ENCODE assay signal across 26 cellular contexts in the genomic region with DNA sequence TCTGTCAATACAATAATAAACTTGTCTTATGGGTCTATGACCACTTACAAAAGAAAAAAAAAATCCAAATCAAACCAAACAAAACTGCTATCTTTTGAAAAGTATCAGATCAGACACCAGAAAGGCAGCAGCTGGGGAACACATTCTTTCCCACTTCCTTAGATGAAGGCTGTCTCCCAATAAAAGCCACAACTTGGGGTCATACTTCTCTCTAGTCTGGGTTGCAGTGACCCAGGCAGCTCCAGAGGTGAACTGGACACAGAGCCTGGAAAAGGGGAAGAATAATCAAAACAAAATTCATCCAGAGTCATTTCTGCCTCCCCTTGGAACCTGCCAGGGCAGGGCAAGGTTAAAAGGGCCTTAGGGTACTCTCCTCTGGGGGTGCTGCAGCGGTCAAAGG. TPM values are rescaled to one million over a fixed set of nuclear protein-coding genes. Genes with fewer than 3 reads are reported as not detected.
A peak's percentile ranks its signal among the peaks of the same experiment; 100 is the strongest.
DNase-seq lines count a peak whose midpoint lies in the region; ATAC-seq, FAIRE-seq and TF ChIP-seq lines count a peak whose summit lies in the region.
"Had no signal": no experiment of that assay in that cellular context is flagged by ENCODE, and none has a peak within 500 bp of the region (broad histone marks: within the 10 kb centered on the region; RNA-seq: fewer than 3 reads in every experiment).

No MANE protein-coding gene starts in this region.

- no peak overlapping the region for H3K4me3 Mint-ChIP-seq in CD4-positive, CD25-positive, alpha-beta regulatory T cell
- H3K4me3 Mint-ChIP-seq: naive B cell, T-cell had no signal

- no peak for ATAC-seq in CD4-positive, CD25-positive, alpha-beta regulatory T cell (ENCODE audit: low read depth in 2 of 2)
- ATAC-seq: effector memory CD8-positive, alpha-beta T cell; gastroesophageal sphincter; HCT116; T-cell had no signal

- no peak overlapping the region for H3K4me3 ChIP-seq in CD4-positive, CD25-positive, alpha-beta regulatory T cell (ENCODE audit: low read depth, low read length)
- H3K4me3 ChIP-seq in fibroblast of lung (replicated peaks in 1 of 4; ENCODE audit: control extremely low read depth in 1 of 4, insufficient read depth in 1 of 4, low read depth in 3 of 4, low read length in 4 of 4): no peak overlapping the region
- no peak overlapping the region for H3K4me3 ChIP-seq in skeletal muscle satellite cell (ENCODE audit: low read length)
- no peak overlapping the region for H3K4me3 ChIP-seq in A673 (ENCODE audit: low read depth, low read length, poor library complexity, severe bottlenecking)
- H3K4me3 ChIP-seq: adrenal gland, gastroesophageal sphincter, left lung, MG63 had no signal

- peaks cover 27 to 88% (median 58%) of the 10 kb centered on the region in 4 donors for H3K4me1 Mint-ChIP-seq in CD4-positive, CD25-positive, alpha-beta regulatory T cell
- H3K4me1 Mint-ChIP-seq: naive B cell had no signal

- H3K9me3 ChIP-seq in CD4-positive, CD25-positive, alpha-beta regulatory T cell (ENCODE audit: control insufficient read depth in 2 of 2, low read length in 2 of 2): no peaks in the 10 kb centered on the region
- H3K9me3 ChIP-seq in fibroblast of lung (ENCODE audit: control insufficient read depth, insufficient read depth, low read depth, low read length): no peaks in the 10 kb centered on the region
- no peaks in the 10 kb centered on the region for H3K9me3 ChIP-seq in skeletal muscle satellite cell (replicated peaks; ENCODE audit: low read length)
- no peaks in the 10 kb centered on the region for H3K9me3 ChIP-seq in A673 (ENCODE audit: low read depth, low read length, poor library complexity, severe bottlenecking)
- H3K9me3 ChIP-seq: adrenal gland, gastroesophageal sphincter, left lung, MG63 had no signal

- no peak for TF ChIP-seq POLR2A in H54 (IDR thresholded peaks at IDR 0.05; ENCODE audit: low read depth, low read length)

- H3K9me3 Mint-ChIP-seq in CD4-positive, CD25-positive, alpha-beta regulatory T cell: no peaks in the 10 kb centered on the region
- H3K9me3 Mint-ChIP-seq: effector memory CD8-positive, alpha-beta T cell; naive B cell; T-cell had no signal

- H3K27ac ChIP-seq in CD4-positive, CD25-positive, alpha-beta regulatory T cell (ENCODE audit: insufficient read depth, low read length, poor library complexity, severe bottlenecking): no peak overlapping the region
- H3K27ac ChIP-seq in fibroblast of lung (ENCODE audit: insufficient read depth, low read length) (peak overlapping the region; percentile 76), A673 (ENCODE audit: low read depth, low read length, poor library complexity, severe bottlenecking) (no peak overlapping the region)
- H3K27ac ChIP-seq: parathyroid adenoma, VCaP had no signal

- no TSS peak for BruUV-seq in A673 (replicated peaks; lab: Mats Ljungman, UMichigan)

- H3K27me3 Mint-ChIP-seq in CD4-positive, CD25-positive, alpha-beta regulatory T cell: no peaks in the 10 kb centered on the region
- H3K27me3 Mint-ChIP-seq: effector memory CD8-positive, alpha-beta T cell; T-cell had no signal

- H3K27me3 ChIP-seq in CD4-positive, CD25-positive, alpha-beta regulatory T cell (ENCODE audit: control insufficient read depth, insufficient read depth, low read length): no peaks in the 10 kb centered on the region
- H3K27me3 ChIP-seq in fibroblast of lung (ENCODE audit: control insufficient read depth, insufficient read depth, low read length) (no peaks in the 10 kb centered on the region), skeletal muscle satellite cell (ENCODE audit: control insufficient read depth, insufficient read depth, low read length) (no peaks in the 10 kb centered on the region), A673 (replicated peaks; ENCODE audit: insufficient read depth, low read depth, low read length, poor library complexity) (no peaks in the 10 kb centered on the region)
- H3K27me3 ChIP-seq: adrenal gland, gastroesophageal sphincter, left lung, MG63 had no signal

- no peak for FAIRE-seq in H54 (lab: Jason Lieb, UNC)

- peaks cover 37% of the 10 kb centered on the region for H3K36me3 ChIP-seq in CD4-positive, CD25-positive, alpha-beta regulatory T cell (ENCODE audit: control insufficient read depth, insufficient read depth, low read length)
- H3K36me3 ChIP-seq in fibroblast of lung (ENCODE audit: control insufficient read depth, insufficient read depth, low read length): no peaks in the 10 kb centered on the region
- H3K36me3 ChIP-seq in skeletal muscle satellite cell (ENCODE audit: insufficient read depth, low read length): peaks cover 6% of the 10 kb centered on the region
- no peaks in the 10 kb centered on the region for H3K36me3 ChIP-seq in A673 (ENCODE audit: insufficient read depth, low read length, poor library complexity, severe bottlenecking)
- H3K36me3 ChIP-seq: adrenal gland, gastroesophageal sphincter, left lung had no signal

- no peak for TF ChIP-seq CTCF in fibroblast of lung (conservative IDR thresholded peaks at IDR 0.05 in 1 of 2, IDR thresholded peaks at IDR 0.05 in 1 of 2; ENCODE audit: low read depth in 1 of 2, low read length in 2 of 2)
- no peak for TF ChIP-seq CTCF in A673 (conservative IDR thresholded peaks at IDR 0.05; ENCODE audit: low read depth, low read length)

- intact Hi-C loops in A673 (cut with micrococcal nuclease; ENCODE audit: unreplicated experiment): no loop called here

- DNase-seq in CD4-positive, CD25-positive, alpha-beta regulatory T cell: no peak
- DNase-seq in M059J (ENCODE audit: low read depth): peak; percentile 70
- DNase-seq in fibroblast of lung (ENCODE audit: low read depth in 2 of 2): peak in 1 of 2 donors; percentile 62
- no peak for DNase-seq in SK-N-DZ (ENCODE audit: low spot score)
- no peak for DNase-seq in H54 (ENCODE audit: insufficient read length, low spot score)
- no peak for DNase-seq in A172 (ENCODE audit: low spot score)
- DNase-seq in A673 (ENCODE audit: low spot score): no peak
- DNase-seq: activated CD8-positive, alpha-beta memory T cell treated with anti-CD3 and anti-CD28 coated beads for 24 hours; activated effector memory CD4-positive, alpha-beta T cell treated with Interleukin-2 at 50 U/mL for 16 hours; adrenal gland; AML-193; central memory CD4-positive, alpha-beta T cell; effector memory CD8-positive, alpha-beta T cell; left lung; MG63; naive B cell; NCI-H2029 treated with DMSO at 0.1 percent for 48 hours; NCI-H526 treated with DMSO at 0.1 percent for 48 hours; stimulated activated CD4-positive, alpha-beta T cell treated with anti-CD3 and anti-CD28 coated beads, Interleukin-12 subunit alpha, Interleukin-12 subunit beta, amount 100 ng/mL, for 4 hours; stimulated activated naive CD4-positive, alpha-beta T cell treated with Interleukin-2 at 50 U/mL for 16 hours; T-cell had no signal

- H3K4me2 ChIP-seq in fibroblast of lung (ENCODE audit: extremely low read depth, insufficient read depth, low read length): peak overlapping the region; percentile 84
- peak overlapping the region; percentile 68 for H3K4me2 ChIP-seq in skeletal muscle satellite cell (ENCODE audit: low read length)

- peak overlapping the region in 2 of 3 donors; percentile 27 to 66 for H3K27ac Mint-ChIP-seq in CD4-positive, CD25-positive, alpha-beta regulatory T cell
- H3K27ac Mint-ChIP-seq: naive B cell had no signal

- no peak overlapping the region for H2AFZ ChIP-seq in fibroblast of lung (ENCODE audit: low read length)
- H2AFZ ChIP-seq: parathyroid adenoma had no signal

- H3K9ac ChIP-seq in fibroblast of lung (ENCODE audit: insufficient read depth, low read length) (no peak overlapping the region), skeletal muscle satellite cell (ENCODE audit: low read depth, low read length) (peak overlapping the region; percentile 76)
- H3K9ac ChIP-seq: parathyroid adenoma had no signal

- POLR2A ChIA-PET in A673 (lab: Charles Lee; ENCODE audit: low non-redundant PET): no interaction called here

- peaks cover 42% of the 10 kb centered on the region for H3K4me1 ChIP-seq in CD4-positive, CD25-positive, alpha-beta regulatory T cell (ENCODE audit: control insufficient read depth, insufficient read depth, low read length, poor library complexity, severe bottlenecking)
- H3K4me1 ChIP-seq in fibroblast of lung (ENCODE audit: control insufficient read depth, extremely low read depth, insufficient read depth, low read length): peaks cover 34% of the 10 kb centered on the region
- peaks cover 63% of the 10 kb centered on the region for H3K4me1 ChIP-seq in skeletal muscle satellite cell (ENCODE audit: control insufficient read depth, insufficient read depth, low read length)
- H3K4me1 ChIP-seq in A673 (ENCODE audit: insufficient read depth, low read length, poor library complexity, severe bottlenecking): peaks cover 43% of the 10 kb centered on the region

- H3K36me3 Mint-ChIP-seq in CD4-positive, CD25-positive, alpha-beta regulatory T cell: peaks cover 17% of the 10 kb centered on the region
- H3K36me3 Mint-ChIP-seq: naive B cell had no signal

- no peaks in the 10 kb centered on the region for H4K20me1 ChIP-seq in fibroblast of lung (ENCODE audit: control insufficient read depth, extremely low read depth, insufficient read depth, low read length)

- CTCF ChIA-PET in A673 (lab: Charles Lee): no interaction called here

- H3K79me2 ChIP-seq in fibroblast of lung (ENCODE audit: control insufficient read depth, insufficient read depth, low read length): peaks cover 39% of the 10 kb centered on the region

RNA-seq across cellular contexts. Expression of a gene that starts 19.1 kb away (rescaled TPM):
- total RNA-seq in CD4-positive, CD25-positive, alpha-beta regulatory T cell: 191 TPM
- 10 to 100 TPM; 15.8 to 22.9 (median 18.9) TPM for polyA plus RNA-seq in CD4-positive, CD25-positive, alpha-beta regulatory T cell
- 31.5 and 35.4 TPM in 2 replicates for total RNA-seq in M059J (2014; rRNA removed; shearing (Covaris generic))
- total RNA-seq in fibroblast of lung: 26.2 and 40.5 TPM in 2 replicates
- 10.0 and 15.8 TPM in 2 replicates for polyA plus RNA-seq in fibroblast of lung
- polyA plus RNA-seq in fibroblast of lung (2012): 9.1 and 15.7 TPM in 2 replicates
- 13.5 and 17.7 TPM in 2 replicates for polyA minus RNA-seq in fibroblast of lung (ENCODE audit: low replicate concordance)
- 8.1 and 10.9 TPM in 2 replicates for total RNA-seq in skeletal muscle satellite cell (2012; rRNA removed)
- 3.0 and 4.4 TPM in 2 replicates for polyA plus RNA-seq in SK-N-DZ (2014; cell fraction: cytosol; rRNA removed)
- 2.3 and 6.3 TPM in 2 replicates for polyA plus RNA-seq in SK-N-DZ (2014; cell fraction: nucleus; rRNA removed)
- 11.4 and 12.4 TPM in 2 replicates for total RNA-seq in A172 (2014; rRNA removed; shearing (Covaris generic))
- total RNA-seq in A673 (2021): 25.6 and 25.7 TPM in 2 replicates
